Comparison of ENCODE assay signal across 1 cellular context in genomic region chr6:132968419-132968950, GRCh38.
TF ChIP-seq lines count a peak whose summit lies in the region.

No MANE protein-coding gene starts in this region.

TF ChIP-seq in HEK293, 187 proteins besides CTCF, POLR2A, EP300 and RAD21 (continued from another document):
- TF ChIP-seq ZNF513 (tag by site-specific recombination; IDR thresholded peaks at IDR 0.05): no peak
- TF ChIP-seq, protein P1, sequence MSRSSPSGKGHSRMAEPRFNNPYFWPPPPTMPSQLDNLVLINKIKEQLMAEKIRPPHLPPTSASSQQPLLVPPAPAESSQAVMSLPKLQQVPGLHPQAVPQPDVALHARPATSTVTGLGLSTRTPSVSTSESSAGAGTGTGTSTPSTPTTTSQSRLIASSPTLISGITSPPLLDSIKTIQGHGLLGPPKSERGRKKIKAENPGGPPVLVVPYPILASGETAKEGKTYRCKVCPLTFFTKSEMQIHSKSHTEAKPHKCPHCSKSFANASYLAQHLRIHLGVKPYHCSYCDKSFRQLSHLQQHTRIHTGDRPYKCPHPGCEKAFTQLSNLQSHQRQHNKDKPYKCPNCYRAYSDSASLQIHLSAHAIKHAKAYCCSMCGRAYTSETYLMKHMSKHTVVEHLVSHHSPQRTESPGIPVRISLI (tag by site-specific recombination; IDR thresholded peaks at IDR 0.05): 0 out of 2 replicates have a peak, but pooled peaks have one; percentile 53
- peak; percentile 62 for TF ChIP-seq SCRT2 (tag by site-specific recombination; IDR thresholded peaks at IDR 0.05)
- TF ChIP-seq ZBTB8A (tag by site-specific recombination; IDR thresholded peaks at IDR 0.05): no peak
